ENCODE assay signal across 8 cellular contexts in the genomic region with DNA sequence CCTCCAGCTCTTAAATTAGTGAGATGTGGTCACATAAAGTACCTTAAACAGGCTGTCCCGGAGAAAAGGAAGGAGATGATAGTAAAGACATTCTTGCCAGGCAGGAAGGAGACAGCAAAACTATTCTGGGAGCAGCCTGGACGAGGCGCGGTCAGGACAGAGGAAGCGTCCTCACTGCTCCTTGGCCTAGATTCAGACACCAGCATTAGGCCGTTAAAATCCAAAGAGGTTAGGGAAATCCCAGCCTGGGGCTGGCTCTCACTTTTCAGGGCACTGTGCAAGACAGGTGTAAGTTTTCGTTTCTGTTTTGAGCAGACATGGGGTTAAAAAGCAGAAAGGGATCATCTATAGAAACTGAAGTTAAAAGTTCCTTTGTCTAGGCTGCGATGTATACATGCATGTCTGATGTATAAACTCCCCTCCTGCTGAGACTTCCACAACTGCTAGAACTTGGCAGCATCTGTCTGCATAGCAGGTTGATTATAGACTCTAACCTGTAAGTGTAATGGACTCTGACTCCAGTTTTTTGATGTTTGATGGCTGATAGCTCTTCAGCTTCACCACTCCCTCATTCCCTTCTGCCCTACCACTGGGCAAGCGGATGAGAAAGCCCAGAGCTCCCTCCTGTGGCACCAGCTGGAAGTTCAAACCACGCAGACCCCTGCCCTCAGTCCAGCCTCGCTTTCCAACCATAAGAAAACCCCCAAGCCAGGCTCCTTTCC. TPM values are rescaled to one million over a fixed set of nuclear protein-coding genes. Genes with fewer than 3 reads are reported as not detected.
A peak's percentile ranks its signal among the peaks of the same experiment; 100 is the strongest.
DNase-seq lines count a peak whose midpoint lies in the region; ATAC-seq, FAIRE-seq and TF ChIP-seq lines count a peak whose summit lies in the region.

No MANE protein-coding gene starts in this region.

- no peak overlapping the region for H4K91ac ChIP-seq in H1 (replicated peaks; ENCODE audit: insufficient read length, low read length)

- H3K4me3 Mint-ChIP-seq in activated CD4-positive, alpha-beta memory T cell treated with anti-CD3 and anti-CD28 coated beads, Interleukin-2, amount 10 ng/mL, durations not matched to agents 7 days and 5 days: peak overlapping the region; percentile 77

- H3K18ac ChIP-seq in H1 (ENCODE audit: extremely low read depth, low read length): no peak overlapping the region

- CTCF ChIA-PET in activated CD4-positive, alpha-beta memory T cell treated with anti-CD3 and anti-CD28 coated beads, Interleukin-2, amount 10 ng/mL, durations not matched to agents 7 days and 5 days (lab: Charles Lee): interaction anchor here (0.5 to 8.1 kb wide), 65 partner anchors 8 to 445 kb away, joined by 3 to 441 read pairs (median 5); partner anchors contain the start of genes GRHL3, IFNLR1, MYOM3 and NIPAL3
- CTCF ChIA-PET in H1 (lab: Charles Lee; ENCODE audit: partially characterized antibody): interaction anchor here (0.6 to 8.4 kb wide), 88 partner anchors 8 to 646 kb away, joined by 3 to 465 read pairs (median 5); partner anchors contain the start of genes IFNLR1, NIPAL3 and STPG1

- WGBS in H1 (ENCODE audit: extremely low coverage in 1 of 2, insufficient coverage in 1 of 2, insufficient read length in 1 of 2, insufficient replicate concordance in 2 of 2, low coverage in 1 of 2, low lambda C conversion rate in 2 of 2, missing lambda C conversion rate in 1 of 2), 2 experiments: 63% methylated on average over 11 of the region's 11 CpGs; no CpG with 5 or more reads in 1 of the 2 experiments

- peaks cover 3% of the 10 kb centered on the region; the same call in 1 of the 2 replicates for H3K27me3 ChIP-seq in BLaER1
- H3K27me3 ChIP-seq in H1 (replicated peaks in 1 of 4; ENCODE audit: control insufficient read depth in 3 of 4, extremely low read depth in 1 of 4, insufficient read depth in 3 of 4, low read length in 3 of 4): no peaks in the 10 kb centered on the region
- H3K27me3 ChIP-seq in muscle layer of duodenum (ENCODE audit: low read depth, low read length): no peaks in the 10 kb centered on the region

- TF ChIP-seq POLR2A in H1 (IDR thresholded peaks at IDR 0.05; ENCODE audit: control extremely low read depth in 1 of 2, low read depth in 2 of 2, low read length in 2 of 2): no peak

- no peaks in the 10 kb centered on the region for H3K23me2 ChIP-seq in H1 (ENCODE audit: low read depth, low read length)

- H3K9me3 ChIP-seq in BLaER1: no peaks in the 10 kb centered on the region
- no peaks in the 10 kb centered on the region for H3K9me3 ChIP-seq in H1 (ENCODE audit: insufficient read depth in 2 of 2, low read depth in 1 of 2, low read length in 1 of 2)
- H3K9me3 ChIP-seq in muscle layer of duodenum (ENCODE audit: control insufficient read depth in 1 of 2, low read length in 2 of 2): no peaks in the 10 kb centered on the region

- no peak overlapping the region for H2AK5ac ChIP-seq in H1 (ENCODE audit: low read depth, low read length)

- H3K4me3 ChIP-seq in BLaER1 (no peak overlapping the region), H1 (ENCODE audit: extremely low read depth in 1 of 4, insufficient read depth in 2 of 4, low read depth in 3 of 4, low read length in 4 of 4) (no peak overlapping the region), muscle layer of duodenum (ENCODE audit: low read depth in 1 of 2, low read length in 2 of 2) (peak overlapping the region in 1 of 2 donors; percentile 16)

- ATAC-seq in GM18870 (IDR thresholded peaks at IDR 0.05; ENCODE audit: unreplicated experiment) (peak; percentile 78), HG03095 (IDR thresholded peaks at IDR 0.05; ENCODE audit: unreplicated experiment) (peak; percentile 66)

- TF ChIP-seq RAD21 in H1 (IDR thresholded peaks at IDR 0.05 in 1 of 2, conservative IDR thresholded peaks at IDR 0.05 in 1 of 2; ENCODE audit: low read depth in 2 of 2, low read length in 2 of 2): peak; percentile 92 to 97

- H3K79me1 ChIP-seq in H1 (ENCODE audit: low read depth, low read length): no peaks in the 10 kb centered on the region

- H3K4me1 ChIP-seq in BLaER1 (peaks cover 6% of the 10 kb centered on the region; the same call in 1 of the 2 replicates), H1 (replicated peaks in 1 of 4; ENCODE audit: control insufficient read depth in 3 of 4, insufficient read depth in 4 of 4, low read length in 3 of 4) (peaks cover 0 to 2% (median 0%) of the 10 kb centered on the region in 4 experiments; a peak in 4 of 7 replicates), muscle layer of duodenum (ENCODE audit: control insufficient read depth in 1 of 2, insufficient read depth in 2 of 2, low read length in 2 of 2) (peaks cover 0 to 4% of the 10 kb centered on the region in 2 donors)

- no peaks in the 10 kb centered on the region for H3K9me3 Mint-ChIP-seq in activated CD4-positive, alpha-beta memory T cell treated with anti-CD3 and anti-CD28 coated beads, Interleukin-2, amount 10 ng/mL, durations not matched to agents 7 days and 5 days

- H3K4me1 Mint-ChIP-seq in activated CD4-positive, alpha-beta memory T cell treated with anti-CD3 and anti-CD28 coated beads, Interleukin-2, amount 10 ng/mL, durations not matched to agents 7 days and 5 days: peaks cover 25% of the 10 kb centered on the region

- H3K27ac ChIP-seq in BLaER1: no peak overlapping the region
- H3K27ac ChIP-seq in H1 (ENCODE audit: low read depth, low read length): no peak overlapping the region
- H3K27ac ChIP-seq in muscle layer of duodenum (ENCODE audit: low read length): peak overlapping the region; percentile 86
- peak overlapping the region; percentile 65 for H3K27ac ChIP-seq in substantia nigra (ENCODE audit: low read depth, low read length, poor library complexity, severe bottlenecking)

- H3K4me2 ChIP-seq in BLaER1: 0 out of 2 replicates have a peak overlapping the region, but pooled peaks have one; percentile 10
- no peak overlapping the region for H3K4me2 ChIP-seq in H1 (ENCODE audit: insufficient read depth in 1 of 2, low read depth in 2 of 2, low read length in 2 of 2)

- no peaks in the 10 kb centered on the region for H3K36me3 ChIP-seq in BLaER1
- no peaks in the 10 kb centered on the region for H3K36me3 ChIP-seq in H1 (ENCODE audit: control insufficient read depth in 2 of 4, insufficient read depth in 4 of 4, low read length in 3 of 4)
- peaks cover 0 to 3% of the 10 kb centered on the region in 2 donors for H3K36me3 ChIP-seq in muscle layer of duodenum (ENCODE audit: control insufficient read depth in 1 of 2, insufficient read depth in 2 of 2, low read length in 2 of 2)

- H2BK15ac ChIP-seq in H1 (ENCODE audit: low read length): no peak overlapping the region

- H3K36me3 Mint-ChIP-seq in activated CD4-positive, alpha-beta memory T cell treated with anti-CD3 and anti-CD28 coated beads, Interleukin-2, amount 10 ng/mL, durations not matched to agents 7 days and 5 days (ENCODE audit: low read depth): peaks cover 14% of the 10 kb centered on the region

- no peak overlapping the region for H2BK120ac ChIP-seq in H1 (replicated peaks; ENCODE audit: low read depth, low read length)

- H2BK20ac ChIP-seq in H1 (ENCODE audit: low read length): no peak overlapping the region; the same call in 1 of the 2 replicates

- no peak overlapping the region for H2AFZ ChIP-seq in H1 (ENCODE audit: low read length)

- no peak overlapping the region for H4K5ac ChIP-seq in H1 (ENCODE audit: insufficient read length, low read depth, low read length)

- peak; percentile 78 for FAIRE-seq in H1 (lab: Jason Lieb, UNC)

- peak overlapping the region; percentile 90 for H3K27ac Mint-ChIP-seq in activated CD4-positive, alpha-beta memory T cell treated with anti-CD3 and anti-CD28 coated beads, Interleukin-2, amount 10 ng/mL, durations not matched to agents 7 days and 5 days

- H3K56ac ChIP-seq in H1 (replicated peaks; ENCODE audit: insufficient read length, low read depth, low read length): no peak overlapping the region

- peak; percentile 90 to 92 (median 92) for TF ChIP-seq CTCF in H1 (IDR thresholded peaks at IDR 0.05; ENCODE audit: control extremely low read depth in 1 of 3, insufficient read depth in 1 of 3, low read depth in 1 of 3, low read length in 3 of 3)

- DNase-seq in NCI-H460 (ENCODE audit: extremely low read depth, low read depth) (peak; percentile 68), H1 (ENCODE audit: low read depth in 1 of 2, low spot score in 2 of 2) (peak; percentile 70 to 88), substantia nigra (lab: John Stamatoyannopoulos, UW) (peak in 42 of 49 donors; percentile 7 to 75 (median 54))
- DNase-seq in activated CD4-positive, alpha-beta memory T cell treated with anti-CD3 and anti-CD28 coated beads, Interleukin-2, amount 10 ng/mL, durations not matched to agents 7 days and 5 days: peak; percentile 74

- no peak overlapping the region for H3K4ac ChIP-seq in H1 (replicated peaks; ENCODE audit: insufficient read length, low read depth, low read length)

- no peak overlapping the region for H4K8ac ChIP-seq in H1 (ENCODE audit: extremely low read depth, insufficient read depth, low read length)

- no peaks in the 10 kb centered on the region for H3K79me2 ChIP-seq in H1 (ENCODE audit: control insufficient read depth in 1 of 2, insufficient read depth in 2 of 2, low read length in 2 of 2)

- H2BK12ac ChIP-seq in H1 (ENCODE audit: low read depth, low read length): no peak overlapping the region

- H2BK5ac ChIP-seq in H1 (ENCODE audit: low read depth, low read length): no peak overlapping the region

- H3K27me3 Mint-ChIP-seq in activated CD4-positive, alpha-beta memory T cell treated with anti-CD3 and anti-CD28 coated beads, Interleukin-2, amount 10 ng/mL, durations not matched to agents 7 days and 5 days: no peaks in the 10 kb centered on the region

- no peak for TF ChIP-seq EP300 in H1 (IDR thresholded peaks at IDR 0.05; ENCODE audit: borderline replicate concordance in 1 of 2, low read depth in 2 of 2, low read length in 2 of 2)

- H3K9ac ChIP-seq in BLaER1: no peak overlapping the region
- no peak overlapping the region for H3K9ac ChIP-seq in H1 (replicated peaks in 1 of 4; ENCODE audit: extremely low read depth in 1 of 4, low read depth in 3 of 4, low read length in 3 of 4)

- POLR2A ChIA-PET in activated CD4-positive, alpha-beta memory T cell treated with anti-CD3 and anti-CD28 coated beads, Interleukin-2, amount 10 ng/mL, durations not matched to agents 7 days and 5 days (lab: Charles Lee): interaction anchor here (0.7 to 3.4 kb wide), 18 partner anchors 21 to 433 kb away, joined by 3 to 32 read pairs (median 4); partner anchors contain the start of genes IFNLR1, NIPAL3, PNRC2 and SRSF10
- POLR2A ChIA-PET in H1 (lab: Charles Lee; ENCODE audit: partially characterized antibody): interaction anchor here (0.6 to 2.2 kb wide), 7 partner anchors 110 to 242 kb away, joined by 3 to 6 read pairs (median 3); no protein-coding TSS in a partner anchor

- H3K23ac ChIP-seq in H1 (ENCODE audit: insufficient read length): no peak overlapping the region

- H4K20me1 ChIP-seq in BLaER1 (no peaks in the 10 kb centered on the region), H1 (replicated peaks in 1 of 2; ENCODE audit: control insufficient read depth in 1 of 2, insufficient read depth in 2 of 2, low read length in 2 of 2) (no peaks in the 10 kb centered on the region)

- H3K14ac ChIP-seq in H1 (ENCODE audit: insufficient read length): no peak overlapping the region

RNA-seq across cellular contexts. Expression of gene STPG1, which starts 21.5 kb away (rescaled TPM):
- total RNA-seq in NCI-H460 (2014; rRNA removed; shearing (Covaris generic)): 16.9 and 18.4 TPM in 2 replicates
- polyA plus RNA-seq in NCI-H460 (2014; cell fraction: nucleus; rRNA removed): 5.5 and 8.0 TPM in 2 replicates
- total RNA-seq in activated CD4-positive, alpha-beta memory T cell treated with anti-CD3 and anti-CD28 coated beads, Interleukin-2, amount 10 ng/mL, durations not matched to agents 7 days and 5 days: 1 to 10 TPM; 9.1 to 9.5 TPM
- total RNA-seq in H1 (2021; fragmentation: NEBNext Ultra II Directional; extraction: Animal tissue kit (Norgen Biotek cat#: 25700)): 10.3 and 11.0 TPM in 2 replicates
- 10.8 and 11.2 TPM in 2 replicates for polyA plus RNA-seq in H1 (2011; rRNA removed)
- polyA plus RNA-seq in H1 (2011; cell fraction: cytosol; rRNA removed): 10.6 TPM
- 9.3 TPM for polyA plus RNA-seq in H1 (2011; cell fraction: nucleus; rRNA removed)
- 8.5 to 10.4 TPM (median 9.6 TPM) in 4 replicates for polyA plus RNA-seq in H1 (2012, experiment 1 of 2)
- polyA plus RNA-seq in H1 (2012, experiment 2 of 2): 7.7 TPM
- 8.9 TPM for polyA plus RNA-seq in H1 (2013, experiment 1 of 2)
- 8.5 TPM for polyA plus RNA-seq in H1 (2013, experiment 2 of 2)
- polyA minus RNA-seq in H1 (2011; rRNA and poly(A)+ RNA removed): 8.9 and 10.7 TPM in 2 replicates
- polyA minus RNA-seq in H1 (2011; cell fraction: cytosol; rRNA and poly(A)+ RNA removed): 7.3 TPM
- polyA minus RNA-seq in H1 (2011; cell fraction: nucleus; rRNA and poly(A)+ RNA removed): 14.7 TPM

RNA-seq across cellular contexts. Expression of gene NIPAL3, which starts 23.6 kb away (rescaled TPM):
- total RNA-seq in NCI-H460 (2014; rRNA removed; shearing (Covaris generic)): 18.1 and 23.0 TPM in 2 replicates
- 8.8 and 11.1 TPM in 2 replicates for polyA plus RNA-seq in NCI-H460 (2014; cell fraction: nucleus; rRNA removed)
- 10 to 100 TPM; 51.8 to 53.5 TPM for total RNA-seq in activated CD4-positive, alpha-beta memory T cell treated with anti-CD3 and anti-CD28 coated beads, Interleukin-2, amount 10 ng/mL, durations not matched to agents 7 days and 5 days
- 11.0 and 12.6 TPM in 2 replicates for total RNA-seq in H1 (2021; fragmentation: NEBNext Ultra II Directional; extraction: Animal tissue kit (Norgen Biotek cat#: 25700))
- polyA plus RNA-seq in H1 (2011; rRNA removed): 8.8 and 9.1 TPM in 2 replicates
- polyA plus RNA-seq in H1 (2011; cell fraction: cytosol; rRNA removed): 9.1 TPM
- 9.5 TPM for polyA plus RNA-seq in H1 (2011; cell fraction: nucleus; rRNA removed)
- 7.2 to 8.6 TPM (median 7.5 TPM) in 4 replicates for polyA plus RNA-seq in H1 (2012, experiment 1 of 2)
- polyA plus RNA-seq in H1 (2012, experiment 2 of 2): 2.2 TPM
- 7.8 TPM for polyA plus RNA-seq in H1 (2013, experiment 1 of 2)
- 7.7 TPM for polyA plus RNA-seq in H1 (2013, experiment 2 of 2)
- 17.7 and 19.5 TPM in 2 replicates for polyA minus RNA-seq in H1 (2011; rRNA and poly(A)+ RNA removed)
- polyA minus RNA-seq in H1 (2011; cell fraction: cytosol; rRNA and poly(A)+ RNA removed): 6.3 TPM
- 8.1 TPM for polyA minus RNA-seq in H1 (2011; cell fraction: nucleus; rRNA and poly(A)+ RNA removed)

Comparison
In these comparisons a context has a peak if more than half of its experiments do, and no peak if none do; other contexts are left out.
1. H3K27ac ChIP-seq: peak in muscle layer of duodenum (single experiment) and substantia nigra (single experiment); none in BLaER1 (single experiment) and H1 (single experiment).
2. Peak in every context shown above with its lines, with median percentiles within 50 percentile points of each other: DNase-seq.